Comparison of ENCODE assay signal across 8 cellular contexts in the genomic region with DNA sequence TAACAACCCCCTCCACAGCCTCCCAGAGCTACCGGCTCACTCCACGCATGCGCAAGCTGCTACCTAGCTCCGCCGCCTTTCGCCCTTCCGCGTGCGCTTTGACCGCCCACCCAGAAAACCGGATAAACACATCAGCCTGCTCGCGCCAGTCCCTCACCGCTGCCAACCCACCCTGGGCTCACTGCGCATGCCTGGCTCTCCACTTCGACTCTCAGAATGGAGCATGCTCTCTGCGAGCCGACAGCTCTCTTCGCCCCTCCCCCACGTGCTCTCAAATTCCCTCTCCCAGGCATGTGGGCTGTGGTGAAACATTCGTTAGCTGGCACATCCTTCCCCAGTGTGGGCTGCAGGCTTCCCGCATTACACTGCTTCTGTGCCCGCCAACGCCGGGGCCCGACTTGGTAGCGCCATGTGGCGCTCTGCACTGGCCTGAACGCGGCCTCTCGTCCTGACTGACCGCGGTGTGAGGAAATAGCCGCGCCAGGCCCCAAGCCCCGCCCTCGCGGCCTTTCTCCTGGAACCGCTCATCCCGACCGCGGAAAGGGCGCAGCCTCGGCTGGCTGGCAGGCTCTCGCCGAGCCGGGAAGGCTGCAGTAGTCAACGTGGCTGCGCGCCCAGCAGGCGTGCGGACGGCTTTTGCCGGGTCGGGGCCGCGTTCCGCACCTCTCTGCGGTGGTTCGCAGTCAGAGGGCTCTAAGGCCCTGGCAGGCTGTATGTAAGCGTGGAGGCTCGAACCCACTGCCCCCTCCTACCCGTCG. TPM values are rescaled to one million over a fixed set of nuclear protein-coding genes. Genes with fewer than 3 reads are reported as not detected.
DNase-seq lines count a peak whose midpoint lies in the region; ATAC-seq and TF ChIP-seq lines count a peak whose summit lies in the region.

No MANE protein-coding gene starts in this region.

- peak overlapping the region; percentile 86 for H2AFZ ChIP-seq in PC-9

- H3K36me3 ChIP-seq in PC-9 (ENCODE audit: low read depth) (0 out of 2 replicates have a peak, but pooled peaks cover 4% of the 10 kb centered on the region), esophagus (ENCODE audit: control insufficient read depth in 2 of 2, insufficient read depth in 2 of 2, low read length in 1 of 2) (no peaks in the 10 kb centered on the region), mucosa of stomach (ENCODE audit: control insufficient read depth, insufficient read depth, low read length) (no peaks in the 10 kb centered on the region)

- POLR2A ChIA-PET in PC-9 (lab: Charles Lee; ENCODE audit: unreplicated experiment): interaction anchor here (0.5 to 1.0 kb wide), 13 partner anchors 10 to 798 kb away, joined by 3 to 30 read pairs (median 6); a partner anchor contains a TSS

- peak overlapping the region; percentile 97 for H3K4me2 ChIP-seq in PC-9

- no peak for TF ChIP-seq CTCF in PC-9 (conservative IDR thresholded peaks at IDR 0.05)

- peaks cover 16% of the 10 kb centered on the region for H3F3A ChIP-seq in PC-9 (ENCODE audit: insufficient read depth, low read depth)

- no peaks in the 10 kb centered on the region for H3K9me3 Mint-ChIP-seq in activated T-cell treated with anti-CD3 and anti-CD28 coated beads, Interleukin-2, amount 50 U/mL, for 4 hours

- CTCF ChIA-PET in PC-9 (lab: Charles Lee): interaction anchor here (0.6 to 1.4 kb wide), 3 partner anchors 53 to 556 kb away, joined by 3 to 4 read pairs (median 3); a partner anchor contains a TSS

- H3K79me2 ChIP-seq in PC-9 (ENCODE audit: low read depth): peaks cover 48% of the 10 kb centered on the region

- WGBS in esophagus, 2 donors: 0% methylated on average over 64 of the region's 64 CpGs

- peak; percentile 94 for DNase-seq in DMS53 treated with DMSO at 0.1 percent for 48 hours (lab: John Stamatoyannopoulos, UW; ENCODE audit: unreplicated experiment)
- DNase-seq in KBM-7: peak; percentile 100
- DNase-seq in PC-9: peak; percentile 97 to 100
- DNase-seq in activated T-cell treated with anti-CD3 and anti-CD28 coated beads, Interleukin-2, amount 50 U/mL, for 4 hours: peak; percentile 100
- DNase-seq in stimulated activated CD8-positive, alpha-beta memory T cell treated with anti-CD3 and anti-CD28 coated beads, Interleukin-4, amount 100 ng/mL, for 48 hours: peak; percentile 100

- intact Hi-C loops in PC-9 (cut with micrococcal nuclease; ENCODE audit: unreplicated experiment): loop anchor here (1.0 to 10.0 kb wide), 7 partner anchors 44 to 556 kb away; a partner anchor contains a TSS

- H3K27me3 ChIP-seq in PC-9 (ENCODE audit: insufficient read depth, low read depth): no peaks in the 10 kb centered on the region
- H3K27me3 ChIP-seq in esophagus (ENCODE audit: control insufficient read depth in 1 of 2, insufficient read depth in 2 of 2, low read length in 2 of 2): no peaks in the 10 kb centered on the region
- H3K27me3 ChIP-seq in mucosa of stomach (ENCODE audit: control insufficient read depth, insufficient read depth, low read length): no peaks in the 10 kb centered on the region

- peak; percentile 67 for ATAC-seq in GM21723 (IDR thresholded peaks at IDR 0.05; ENCODE audit: unreplicated experiment)
- peak; percentile 73 to 77 for ATAC-seq in activated T-cell treated with anti-CD3 and anti-CD28 coated beads, Interleukin-2, amount 50 U/mL, for 4 hours

- H3K4me1 Mint-ChIP-seq in activated T-cell treated with anti-CD3 and anti-CD28 coated beads, Interleukin-2, amount 50 U/mL, for 4 hours (ENCODE audit: low read depth): peaks cover 32% of the 10 kb centered on the region

- peaks cover 10% of the 10 kb centered on the region for H3K36me3 Mint-ChIP-seq in activated T-cell treated with anti-CD3 and anti-CD28 coated beads, Interleukin-2, amount 50 U/mL, for 4 hours (ENCODE audit: insufficient read depth)

- in situ Hi-C loops in KBM-7 (cut with MboI; ENCODE audit: low pct_unique_long_range_greater_than_20kb, low sequenced_read_pairs): no loop called here

- 0 out of 2 replicates have a peak, but pooled peaks cover 6% of the 10 kb centered on the region for H3K9me3 ChIP-seq in PC-9 (ENCODE audit: insufficient read depth, low read depth)
- H3K9me3 ChIP-seq in esophagus (ENCODE audit: control insufficient read depth in 2 of 2, insufficient read depth in 1 of 2, low read depth in 1 of 2, low read length in 1 of 2): no peaks in the 10 kb centered on the region
- no peaks in the 10 kb centered on the region for H3K9me3 ChIP-seq in mucosa of stomach (ENCODE audit: control insufficient read depth, low read length)

- no TSS peak for BruUV-seq in PC-9 (replicated peaks; lab: Mats Ljungman, UMichigan)

- H3K9ac ChIP-seq in mucosa of stomach (ENCODE audit: low read length): peak overlapping the region; percentile 69

- H3K9me2 ChIP-seq in PC-9 (ENCODE audit: insufficient read depth): no peaks in the 10 kb centered on the region

- H3K4me1 ChIP-seq in PC-9 (replicated peaks; ENCODE audit: insufficient read depth) (peaks cover 30% of the 10 kb centered on the region), esophagus (ENCODE audit: control insufficient read depth in 2 of 2, insufficient read depth in 2 of 2, low read length in 1 of 2) (no peaks in the 10 kb centered on the region), mucosa of stomach (ENCODE audit: control insufficient read depth, insufficient read depth, low read length) (peaks cover 17% of the 10 kb centered on the region)

- H3K4me3 Mint-ChIP-seq in activated T-cell treated with anti-CD3 and anti-CD28 coated beads, Interleukin-2, amount 50 U/mL, for 4 hours: peak overlapping the region; percentile 99

- H3K27me3 Mint-ChIP-seq in activated T-cell treated with anti-CD3 and anti-CD28 coated beads, Interleukin-2, amount 50 U/mL, for 4 hours (ENCODE audit: low read depth): peaks cover 2% of the 10 kb centered on the region

- H3K27ac ChIP-seq in PC-9 (peak overlapping the region; percentile 95), esophagus (ENCODE audit: low read depth in 2 of 2, low read length in 1 of 2) (peak overlapping the region; percentile 98 to 100)

- H3K4me3 ChIP-seq in PC-9: peak overlapping the region; percentile 84
- peak overlapping the region; percentile 93 to 99 for H3K4me3 ChIP-seq in esophagus (ENCODE audit: low read depth in 1 of 2, low read length in 2 of 2)
- peak overlapping the region; percentile 60 for H3K4me3 ChIP-seq in mucosa of stomach (ENCODE audit: low read length)

- peaks cover 37% of the 10 kb centered on the region for H4K20me1 ChIP-seq in PC-9 (ENCODE audit: insufficient read depth)

RNA-seq across cellular contexts. Expression of a gene that starts 0.4 kb away (rescaled TPM):
- total RNA-seq in PC-9 (2021): 31.1 and 34.1 TPM in 2 replicates
- total RNA-seq in activated T-cell treated with anti-CD3 and anti-CD28 coated beads, Interleukin-2, amount 50 U/mL, for 4 hours: 10 to 100 TPM; 42.8 to 47.2 (median 46.8) TPM
- 1 to 10 TPM; 3.1 to 4.7 TPM for polyA plus RNA-seq in esophagus

RNA-seq across cellular contexts. Expression of a gene that starts 53.6 kb away (rescaled TPM):
- 46.8 and 49.3 TPM in 2 replicates for total RNA-seq in PC-9 (2021)
- total RNA-seq in activated T-cell treated with anti-CD3 and anti-CD28 coated beads, Interleukin-2, amount 50 U/mL, for 4 hours: 10 to 100 TPM; 31.2 to 40.5 (median 38.5) TPM
- 10 to 100 TPM; 16.3 to 30.2 TPM for polyA plus RNA-seq in esophagus

Comparison
In these comparisons a context has a peak if more than half of its experiments do, and no peak if none do; other contexts are left out.
1. Peak in every context shown above with its lines: DNase-seq, ATAC-seq, H3K4me3 ChIP-seq and H3K27ac ChIP-seq.